Comparison of ENCODE assay signal across 17 cellular contexts in the genomic region with DNA sequence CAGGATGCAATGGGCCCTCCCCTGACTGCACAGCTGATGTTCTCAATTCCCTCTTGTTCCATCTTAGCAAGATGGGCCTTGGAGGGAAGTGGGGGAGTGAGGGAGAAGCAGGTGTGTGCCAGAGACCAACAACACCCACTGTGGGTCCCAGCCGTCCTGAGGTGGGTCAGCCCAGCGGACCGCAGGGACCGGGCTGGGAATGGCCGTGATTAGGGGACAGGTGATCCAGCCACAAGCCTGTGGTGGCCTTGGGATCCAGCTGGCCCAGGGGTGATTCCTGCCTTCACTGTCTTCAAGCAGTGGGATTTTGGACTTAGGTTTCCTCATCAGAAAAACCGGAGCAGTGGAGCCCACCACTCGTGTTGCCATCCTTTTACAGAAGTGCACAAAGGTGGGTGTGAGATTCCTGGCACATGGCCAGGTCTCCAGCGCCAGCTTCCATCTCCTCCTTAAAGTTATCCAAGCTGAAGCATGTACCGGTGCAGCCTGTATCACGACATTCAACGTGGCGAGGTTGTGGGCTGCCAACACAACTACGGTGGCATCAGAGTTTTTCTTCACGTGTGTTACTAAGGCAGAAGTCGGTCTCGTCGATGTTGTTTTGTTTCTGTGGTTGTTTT. TPM values are rescaled to one million over a fixed set of nuclear protein-coding genes. Genes with fewer than 3 reads are reported as not detected.
DNase-seq lines count a peak whose midpoint lies in the region; TF ChIP-seq lines count a peak whose summit lies in the region.
"Had no signal": no experiment of that assay in that cellular context is flagged by ENCODE, and none has a peak within 500 bp of the region (broad histone marks: within the 10 kb centered on the region; RNA-seq: fewer than 3 reads in every experiment).

No MANE protein-coding gene starts in this region.

- peak; percentile 48 for DNase-seq in activated effector memory CD4-positive, alpha-beta T cell treated with anti-CD3 and anti-CD28 coated beads, Interleukin-2, amount 50 U/mL, for 16 hours
- no peak for DNase-seq in activated effector memory CD4-positive, alpha-beta T cell treated with Interleukin-2 at 50 U/mL for 16 hours
- DNase-seq in endodermal cell (peak; percentile 34), neural progenitor cell (ENCODE audit: low spot score) (no peak), ureter (ENCODE audit: low spot score) (peak; percentile 29), Kasumi-1 (lab: John Stamatoyannopoulos, UW) (no peak), SK-N-SH (no peak), esophagus muscularis mucosa (ENCODE audit: extremely low spot score) (no peak)
- DNase-seq: 8988T, DMS79, HFFc6, KG1, NCI-H1436, NCI-H2029, NCI-H345, NCI-H524 treated with DMSO at 0.1 percent for 48 hours had no signal

- H3K27me3 Mint-ChIP-seq in endodermal cell (ENCODE audit: insufficient read depth) (peaks cover 2% of the 10 kb centered on the region), neural progenitor cell (ENCODE audit: insufficient read depth, low read depth) (peaks cover 6% of the 10 kb centered on the region)

- H4K20me1 ChIP-seq in neural progenitor cell (ENCODE audit: low read depth) = no peaks in the 10 kb centered on the region
- H4K20me1 ChIP-seq in SK-N-SH (ENCODE audit: insufficient read depth) = no peaks in the 10 kb centered on the region

- H3K36me3 ChIP-seq in endodermal cell (ENCODE audit: control insufficient read depth, insufficient read depth, low read length) (no peaks in the 10 kb centered on the region), neural progenitor cell (no peaks in the 10 kb centered on the region), SK-N-SH (replicated peaks in 1 of 2; ENCODE audit: control insufficient read depth in 1 of 2, insufficient read depth in 2 of 2, low read length in 1 of 2) (no peaks in the 10 kb centered on the region), esophagus muscularis mucosa (no peaks in the 10 kb centered on the region)

- TF ChIP-seq POLR2A in esophagus muscularis mucosa (IDR thresholded peaks at IDR 0.05; ENCODE audit: low read depth) = no peak

- H3K27ac ChIP-seq in endodermal cell (ENCODE audit: low read depth, low read length) (no peak overlapping the region), neural progenitor cell (no peak overlapping the region), SK-N-SH (ENCODE audit: low read depth in 2 of 2, low read length in 1 of 2) (no peak overlapping the region), esophagus muscularis mucosa (replicated peaks in 1 of 4) (no peak overlapping the region)

- H3K27me3 ChIP-seq in endodermal cell (ENCODE audit: control insufficient read depth, insufficient read depth, low read length, poor library complexity, severe bottlenecking) = no peaks in the 10 kb centered on the region
- no peaks in the 10 kb centered on the region for H3K27me3 ChIP-seq in neural progenitor cell
- no peaks in the 10 kb centered on the region for H3K27me3 ChIP-seq in SK-N-SH (ENCODE audit: insufficient read depth)
- H3K27me3 ChIP-seq in esophagus muscularis mucosa = no peaks in the 10 kb centered on the region

- H2AFZ ChIP-seq in neural progenitor cell (replicated peaks) (no peak overlapping the region), SK-N-SH (ENCODE audit: low read depth) (no peak overlapping the region)

- 94 to 95% methylated on average over 15 to 17 of the region's 17 CpGs for WGBS in endodermal cell (ENCODE audit: insufficient coverage in 1 of 2, insufficient read length in 1 of 2), 2 experiments
- 86% methylated on average over 17 of the region's 17 CpGs for WGBS in SK-N-SH (ENCODE audit: low lambda C conversion rate)
- WGBS in esophagus muscularis mucosa = 90% methylated on average over 17 of the region's 17 CpGs

- H3K27ac Mint-ChIP-seq in endodermal cell (no peak overlapping the region), neural progenitor cell (peak overlapping the region; percentile 42)
- H3K27ac Mint-ChIP-seq: CD14-positive monocyte, HFFc6 had no signal

- H3K36me3 Mint-ChIP-seq in endodermal cell (ENCODE audit: low read depth) (no peaks in the 10 kb centered on the region), neural progenitor cell (no peaks in the 10 kb centered on the region)
- H3K36me3 Mint-ChIP-seq: CD14-positive monocyte had no signal

- no peak for TF ChIP-seq CTCF in endodermal cell (conservative IDR thresholded peaks at IDR 0.05)
- TF ChIP-seq CTCF in neural progenitor cell (IDR thresholded peaks at IDR 0.05) = no peak
- no peak for TF ChIP-seq CTCF in SK-N-SH (IDR thresholded peaks at IDR 0.05)
- no peak for TF ChIP-seq CTCF in esophagus muscularis mucosa (IDR thresholded peaks at IDR 0.05)

- TF ChIP-seq RAD21 in SK-N-SH (IDR thresholded peaks at IDR 0.05; ENCODE audit: low read length) = no peak

- H3F3A ChIP-seq in neural progenitor cell (ENCODE audit: low read depth) (no peaks in the 10 kb centered on the region), SK-N-SH (replicated peaks; ENCODE audit: insufficient read depth) (no peaks in the 10 kb centered on the region)

- no peak overlapping the region for H3K4me2 ChIP-seq in neural progenitor cell
- no peak overlapping the region for H3K4me2 ChIP-seq in SK-N-SH

- H3K79me2 ChIP-seq in neural progenitor cell (ENCODE audit: low read depth) (no peaks in the 10 kb centered on the region), SK-N-SH (ENCODE audit: insufficient read depth) (no peaks in the 10 kb centered on the region)

- H3K9me3 ChIP-seq in endodermal cell (ENCODE audit: control insufficient read depth, low read length) = no peaks in the 10 kb centered on the region
- no peaks in the 10 kb centered on the region for H3K9me3 ChIP-seq in neural progenitor cell (ENCODE audit: low read depth)
- no peaks in the 10 kb centered on the region for H3K9me3 ChIP-seq in SK-N-SH
- H3K9me3 ChIP-seq in esophagus muscularis mucosa = no peaks in the 10 kb centered on the region

- CTCF ChIA-PET in SK-N-SH (lab: Yijun Ruan, JAX) = interaction anchor here (0.9 to 1.5 kb wide), 2 partner anchors 9 to 194 kb away, joined by 3 read pairs; no protein-coding TSS in a partner anchor

- H3K9me3 Mint-ChIP-seq in endodermal cell (peaks cover 11% of the 10 kb centered on the region), neural progenitor cell (peaks cover 6% of the 10 kb centered on the region)
- H3K9me3 Mint-ChIP-seq: HFFc6 had no signal

- no peak overlapping the region for H3K4me3 ChIP-seq in endodermal cell (ENCODE audit: low read length)
- H3K4me3 ChIP-seq in neural progenitor cell = no peak overlapping the region
- no peak overlapping the region for H3K4me3 ChIP-seq in SK-N-SH (ENCODE audit: low read depth in 2 of 2, low read length in 1 of 2)
- H3K4me3 ChIP-seq in esophagus muscularis mucosa = no peak overlapping the region

- no peaks in the 10 kb centered on the region for H3K4me1 ChIP-seq in endodermal cell (ENCODE audit: control insufficient read depth, insufficient read depth, low read length)
- H3K4me1 ChIP-seq in neural progenitor cell = no peaks in the 10 kb centered on the region
- no peaks in the 10 kb centered on the region for H3K4me1 ChIP-seq in SK-N-SH (ENCODE audit: control insufficient read depth in 1 of 2, insufficient read depth in 2 of 2, low read depth in 1 of 2, low read length in 1 of 2)
- H3K4me1 ChIP-seq in esophagus muscularis mucosa = no peaks in the 10 kb centered on the region

- H3K4me1 Mint-ChIP-seq in endodermal cell = peaks cover 3% of the 10 kb centered on the region
- peaks cover 6% of the 10 kb centered on the region for H3K4me1 Mint-ChIP-seq in neural progenitor cell

- TF ChIP-seq EP300 in SK-N-SH (IDR thresholded peaks at IDR 0.05; ENCODE audit: borderline replicate concordance in 1 of 2, low read depth in 1 of 2, low read length in 1 of 2) = no peak
- TF ChIP-seq EP300 in esophagus muscularis mucosa (IDR thresholded peaks at IDR 0.05) = no peak

- H3K9ac ChIP-seq in endodermal cell (ENCODE audit: extremely low read depth, low read length, poor library complexity, severe bottlenecking) (no peak overlapping the region), neural progenitor cell (no peak overlapping the region), SK-N-SH (no peak overlapping the region)

- no peaks in the 10 kb centered on the region for H3K9me2 ChIP-seq in SK-N-SH

- POLR2A ChIA-PET in SK-N-SH (lab: Yijun Ruan, JAX) = no interaction called here

- intact Hi-C loops in esophagus muscularis mucosa (cut with DNase I) = no loop called here

- H3K4me3 Mint-ChIP-seq in endodermal cell = no peak overlapping the region
- no peak overlapping the region for H3K4me3 Mint-ChIP-seq in neural progenitor cell
- H3K4me3 Mint-ChIP-seq: CD14-positive monocyte, HFFc6 had no signal

TF ChIP-seq in SK-N-SH, 30 proteins besides CTCF, POLR2A, EP300 and RAD21 (continues in another document):
- TF ChIP-seq MXI1 (IDR thresholded peaks at IDR 0.05; ENCODE audit: low read depth, low read length) = no peak
- TF ChIP-seq RXRA (IDR thresholded peaks at IDR 0.05; ENCODE audit: borderline replicate concordance, low read depth) = no peak
- no peak for TF ChIP-seq TAF1 (IDR thresholded peaks at IDR 0.05; ENCODE audit: borderline replicate concordance, low read depth, low read length)
- TF ChIP-seq, protein P1, sequence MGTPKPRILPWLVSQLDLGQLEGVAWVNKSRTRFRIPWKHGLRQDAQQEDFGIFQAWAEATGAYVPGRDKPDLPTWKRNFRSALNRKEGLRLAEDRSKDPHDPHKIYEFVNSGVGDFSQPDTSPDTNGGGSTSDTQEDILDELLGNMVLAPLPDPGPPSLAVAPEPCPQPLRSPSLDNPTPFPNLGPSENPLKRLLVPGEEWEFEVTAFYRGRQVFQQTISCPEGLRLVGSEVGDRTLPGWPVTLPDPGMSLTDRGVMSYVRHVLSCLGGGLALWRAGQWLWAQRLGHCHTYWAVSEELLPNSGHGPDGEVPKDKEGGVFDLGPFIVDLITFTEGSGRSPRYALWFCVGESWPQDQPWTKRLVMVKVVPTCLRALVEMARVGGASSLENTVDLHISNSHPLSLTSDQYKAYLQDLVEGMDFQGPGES (IDR thresholded peaks at IDR 0.05; ENCODE audit: low read depth, low read length) = no peak
- TF ChIP-seq TEAD4 (IDR thresholded peaks at IDR 0.05; ENCODE audit: borderline replicate concordance, insufficient read depth) = no peak
- TF ChIP-seq USF2 (IDR thresholded peaks at IDR 0.05; ENCODE audit: borderline replicate concordance, low read depth, low read length) = no peak

RNA-seq across cellular contexts. Expression of gene ATP11A, which starts 9.0 kb away (rescaled TPM):
- total RNA-seq in endodermal cell = 100 to 1,000 TPM; 122 to 140 TPM
- 32.6 TPM for polyA plus RNA-seq in endodermal cell (2013, experiment 1 of 2)
- polyA plus RNA-seq in endodermal cell (2013, experiment 2 of 2) = 30.0 TPM
- 12.6 and 17.6 TPM in 2 replicates for total RNA-seq in neural progenitor cell (ENCODE audit: low replicate concordance)
- 37.0 TPM for total RNA-seq in ureter
- 2.9 and 4.1 TPM in 2 replicates for polyA plus RNA-seq in SK-N-SH (2012; rRNA removed)
- 3.0 and 3.8 TPM in 2 replicates for polyA plus RNA-seq in SK-N-SH (2012; cell fraction: cytosol; rRNA removed)
- 11.6 and 12.7 TPM in 2 replicates for polyA plus RNA-seq in SK-N-SH (2012; cell fraction: nucleus; rRNA removed)
- 10 to 100 TPM; 11.2 to 27.8 (median 14.3) TPM for total RNA-seq in esophagus muscularis mucosa

Comparison
In these comparisons a context has a peak if more than half of its experiments do, and no peak if none do; other contexts are left out.
1. DNase-seq: peak in activated effector memory CD4-positive, alpha-beta T cell treated with anti-CD3 and anti-CD28 coated beads, Interleukin-2, amount 50 U/mL, for 16 hours (single experiment), endodermal cell (single experiment) and ureter (single experiment); none in activated effector memory CD4-positive, alpha-beta T cell treated with Interleukin-2 at 50 U/mL for 16 hours (single experiment), neural progenitor cell (single experiment), Kasumi-1 (0 of 2), SK-N-SH (single experiment) and esophagus muscularis mucosa (single experiment).